Comparison of ENCODE assay signal across 21 cellular contexts in the genomic region with DNA sequence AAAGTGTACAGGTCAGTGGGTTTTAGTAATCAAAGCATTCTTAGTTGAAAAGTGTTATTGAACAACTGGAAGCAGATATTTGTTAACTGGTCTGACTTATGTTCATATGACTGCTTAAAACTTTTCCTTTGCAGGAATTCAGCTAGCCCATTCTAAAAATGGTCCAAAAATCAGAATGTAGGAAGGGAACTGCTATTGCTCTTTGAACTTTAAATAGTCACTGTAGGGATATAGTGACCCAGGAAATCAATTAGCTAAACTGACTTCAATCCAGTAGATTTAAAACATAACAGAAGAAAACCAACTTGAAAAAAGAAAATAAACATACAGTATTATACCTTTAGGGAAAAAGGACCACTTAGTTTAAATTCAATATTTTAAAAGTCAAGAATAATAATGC. TPM values are rescaled to one million over a fixed set of nuclear protein-coding genes. Genes with fewer than 3 reads are reported as not detected.
A peak's percentile ranks its signal among the peaks of the same experiment; 100 is the strongest.
DNase-seq lines count a peak whose midpoint lies in the region; ATAC-seq, FAIRE-seq and TF ChIP-seq lines count a peak whose summit lies in the region.
"Had no signal": no experiment of that assay in that cellular context is flagged by ENCODE, and none has a peak within 500 bp of the region (broad histone marks: within the 10 kb centered on the region; RNA-seq: fewer than 3 reads in every experiment).

No MANE protein-coding gene starts in this region.

- no peak overlapping the region for H3K4me3 ChIP-seq in K562
- H3K4me3 ChIP-seq in HepG2 (replicated peaks in 1 of 3; ENCODE audit: insufficient read depth in 1 of 3, low read depth in 2 of 3, low read length in 3 of 3) = no peak overlapping the region
- H3K4me3 ChIP-seq in colonic mucosa = no peak overlapping the region
- H3K4me3 ChIP-seq: BLaER1, HAP-1 had no signal

- H3K4me3 Mint-ChIP-seq in osteocyte (ENCODE audit: unreplicated experiment) (no peak overlapping the region), immature natural killer cell (no peak overlapping the region)
- H3K4me3 Mint-ChIP-seq: B cell; CD4-positive, CD25-positive, alpha-beta regulatory T cell; CD8-positive, alpha-beta T cell; HFFc6 had no signal

- H3K27ac Mint-ChIP-seq in osteocyte (ENCODE audit: unreplicated experiment) (peak overlapping the region; percentile 27), immature natural killer cell (no peak overlapping the region)
- H3K27ac Mint-ChIP-seq: B cell; CD4-positive, CD25-positive, alpha-beta regulatory T cell; CD8-positive, alpha-beta T cell; HFFc6 had no signal

- H3K27ac ChIP-seq in K562 (ENCODE audit: extremely low read depth, low read depth, low read length) (no peak overlapping the region), HepG2 (ENCODE audit: extremely low read length, insufficient read depth, low read length) (no peak overlapping the region), colonic mucosa (no peak overlapping the region)
- H3K27ac ChIP-seq: BLaER1, C4-2B had no signal

- H2AFZ ChIP-seq in K562 (ENCODE audit: low read depth, low read length) (no peak overlapping the region), HepG2 (ENCODE audit: low read length) (no peak overlapping the region)

- no peak for TF ChIP-seq RAD21 in K562 (CRISPR knock-in tag; conservative IDR thresholded peaks at IDR 0.05 in 1 of 2, IDR thresholded peaks at IDR 0.05 in 1 of 2)
- TF ChIP-seq RAD21 in HepG2 (CRISPR knock-in tag; IDR thresholded peaks at IDR 0.05) = no peak

- no peaks in the 10 kb centered on the region for H3K9me3 Mint-ChIP-seq in osteocyte (ENCODE audit: unreplicated experiment)
- H3K9me3 Mint-ChIP-seq in immature natural killer cell = no peaks in the 10 kb centered on the region
- H3K9me3 Mint-ChIP-seq: CD8-positive, alpha-beta T cell; HFFc6 had no signal

- no TSS peak for BruUV-seq in K562 (replicated peaks; lab: Mats Ljungman, UMichigan)
- no TSS peak for BruUV-seq in HepG2 (replicated peaks; lab: Mats Ljungman, UMichigan)

- H3K27me3 Mint-ChIP-seq in osteocyte (ENCODE audit: unreplicated experiment) (no peaks in the 10 kb centered on the region), immature natural killer cell (ENCODE audit: low read depth in 3 of 3) (peaks cover 5 to 11% (median 7%) of the 10 kb centered on the region in 3 donors)

- TF ChIP-seq EP300 in K562 (IDR thresholded peaks at IDR 0.05; ENCODE audit: low read length) = no peak
- no peak for TF ChIP-seq EP300 in HepG2 (IDR thresholded peaks at IDR 0.05; ENCODE audit: low read depth in 2 of 2, low read length in 2 of 2)
- TF ChIP-seq EP300 in HepG2 (CRISPR knock-in tag; IDR thresholded peaks at IDR 0.05; ENCODE audit: borderline replicate concordance) = no peak

- H3K9ac ChIP-seq in K562 (ENCODE audit: insufficient read depth in 1 of 2, low read depth in 2 of 2, low read length in 2 of 2) (no peak overlapping the region), HepG2 (ENCODE audit: insufficient read depth, low read depth, low read length) (no peak overlapping the region), colonic mucosa (ENCODE audit: low read depth in 2 of 2, low read length in 2 of 2) (no peak overlapping the region)
- H3K9ac ChIP-seq: BLaER1 had no signal

- H3K4me2 ChIP-seq in K562 (ENCODE audit: insufficient read depth, low read length) (no peak overlapping the region), HepG2 (ENCODE audit: low read depth, low read length) (no peak overlapping the region)
- H3K4me2 ChIP-seq: BLaER1 had no signal

- H3K27me3 ChIP-seq in K562 (ENCODE audit: control insufficient read depth in 2 of 2, insufficient read depth in 2 of 2, low read length in 2 of 2) (peaks cover 45 to 51% of the 10 kb centered on the region in 2 experiments), HepG2 (ENCODE audit: control insufficient read depth in 1 of 2, insufficient read depth in 2 of 2, low read length in 2 of 2) (no peaks in the 10 kb centered on the region), colonic mucosa (no peaks in the 10 kb centered on the region)
- H3K27me3 ChIP-seq: BLaER1 had no signal

- H3K36me3 ChIP-seq in K562 (ENCODE audit: control insufficient read depth, insufficient read depth, low read length) = no peaks in the 10 kb centered on the region
- no peaks in the 10 kb centered on the region for H3K36me3 ChIP-seq in HepG2 (replicated peaks in 1 of 2; ENCODE audit: control insufficient read depth in 1 of 2, insufficient read depth in 2 of 2, low read length in 2 of 2)
- no peaks in the 10 kb centered on the region for H3K36me3 ChIP-seq in colonic mucosa
- H3K36me3 ChIP-seq: HAP-1 had no signal

- H3K9me3 ChIP-seq in K562 (replicated peaks; ENCODE audit: control insufficient read depth, insufficient read depth, low read depth, low read length) (no peaks in the 10 kb centered on the region), HepG2 (ENCODE audit: low read length) (no peaks in the 10 kb centered on the region), colonic mucosa (no peaks in the 10 kb centered on the region)
- H3K9me3 ChIP-seq: BLaER1, Caco-2, HAP-1 had no signal

- ATAC-seq in K562 (no peak), HepG2 (peak; percentile 62)
- ATAC-seq: CD8-positive, alpha-beta T cell had no signal

- TF ChIP-seq POLR2A in K562 (conservative IDR thresholded peaks at IDR 0.05) (no peak), HepG2 (IDR thresholded peaks at IDR 0.05; ENCODE audit: insufficient read depth in 1 of 2, low read depth in 2 of 2, low read length in 2 of 2) (no peak)

- H3K79me2 ChIP-seq in K562 (ENCODE audit: control insufficient read depth, insufficient read depth, low read length) = no peaks in the 10 kb centered on the region
- no peaks in the 10 kb centered on the region for H3K79me2 ChIP-seq in HepG2 (ENCODE audit: insufficient read depth, low read length)

- FAIRE-seq in K562 (lab: Jason Lieb, UNC) (no peak), HepG2 (lab: Jason Lieb, UNC) (peak; percentile 43)
- FAIRE-seq: GM12891, GM18507, H54 had no signal

- CTCF ChIA-PET in K562 (lab: Yijun Ruan, JAX; ENCODE audit: low intra/inter-chr PET ratio) = no interaction called here
- CTCF ChIA-PET in HepG2 (lab: Yijun Ruan, JAX; ENCODE audit: low intra/inter-chr PET ratio, low total read pairs) = no interaction called here

- H3K9me1 ChIP-seq in K562 (ENCODE audit: control insufficient read depth, insufficient read depth, low read length) = no peaks in the 10 kb centered on the region

- intact Hi-C loops in K562 (cut with micrococcal nuclease) (no loop called here), HepG2 (cut with micrococcal nuclease; ENCODE audit: unreplicated experiment) (no loop called here), colonic mucosa (cut with DNase I) (no loop called here)

- H3K4me1 Mint-ChIP-seq in osteocyte (ENCODE audit: unreplicated experiment) (peaks cover 44% of the 10 kb centered on the region), immature natural killer cell (no peaks in the 10 kb centered on the region)
- H3K4me1 Mint-ChIP-seq: B cell; CD4-positive, CD25-positive, alpha-beta regulatory T cell had no signal

- POLR2A ChIA-PET in K562 (lab: Yijun Ruan, JAX) = interaction anchor here (0.6 to 0.8 kb wide), 2 partner anchors 14 to 45 kb away, joined by 3 read pairs; no protein-coding TSS in a partner anchor
- POLR2A ChIA-PET in HepG2 (lab: Yijun Ruan, JAX) = no interaction called here

- no peak for DNase-seq in K562 (ENCODE audit: extremely low read depth in 1 of 4, low spot score in 3 of 4)
- DNase-seq in HepG2 (ENCODE audit: low spot score) = no peak
- no peak for DNase-seq in osteocyte (ENCODE audit: extremely low spot score, unreplicated experiment)
- DNase-seq in hepatic stellate cell (ENCODE audit: low spot score) = no peak
- DNase-seq in colonic mucosa = no peak
- DNase-seq in immature natural killer cell = no peak
- DNase-seq: Caco-2; CD4-positive, CD25-positive, alpha-beta regulatory T cell; CD8-positive, alpha-beta T cell; DMS153; DND-41; GDM1; GOT3; HFFc6 had no signal

- TF ChIP-seq CTCF in K562 (IDR thresholded peaks at IDR 0.05 in 2 of 3, conservative IDR thresholded peaks at IDR 0.05 in 1 of 3; ENCODE audit: insufficient read depth in 2 of 3, low read depth in 1 of 3, low read length in 3 of 3) = no peak
- no peak for TF ChIP-seq CTCF in HepG2 (CRISPR knock-in tag; IDR thresholded peaks at IDR 0.05)
- no peak for TF ChIP-seq CTCF in osteocyte (IDR thresholded peaks at IDR 0.05)
- TF ChIP-seq CTCF in colonic mucosa (IDR thresholded peaks at IDR 0.05) = no peak

- H3K4me1 ChIP-seq in K562 (replicated peaks in 1 of 2; ENCODE audit: control insufficient read depth in 2 of 2, insufficient read depth in 2 of 2, low read length in 2 of 2) = no peaks in the 10 kb centered on the region
- H3K4me1 ChIP-seq in HepG2 (ENCODE audit: insufficient read depth, low read length) = peaks cover 28% of the 10 kb centered on the region
- no peaks in the 10 kb centered on the region for H3K4me1 ChIP-seq in colonic mucosa
- H3K4me1 ChIP-seq: Caco-2, HAP-1 had no signal

- H4K20me1 ChIP-seq in K562 (replicated peaks; ENCODE audit: control insufficient read depth, insufficient read depth, low read length) = no peaks in the 10 kb centered on the region
- H4K20me1 ChIP-seq in HepG2 (ENCODE audit: insufficient read depth, low read length) = no peaks in the 10 kb centered on the region

- in situ Hi-C loops in K562 (cut with MboI) = no loop called here
- in situ Hi-C loops in HepG2 (cut with HindIII; ENCODE audit: extremely low pct_ligation_motif_present, low pct_unique_long_range_greater_than_20kb) = no loop called here

- H3K36me3 Mint-ChIP-seq in osteocyte (ENCODE audit: unreplicated experiment) (no peaks in the 10 kb centered on the region), immature natural killer cell (no peaks in the 10 kb centered on the region)
- H3K36me3 Mint-ChIP-seq: CD4-positive, CD25-positive, alpha-beta regulatory T cell; CD8-positive, alpha-beta T cell had no signal

RNA-seq across cellular contexts. Expression of gene AKAP12, which starts 25.5 kb away (rescaled TPM):
- 0.44 and 0.67 TPM in 2 replicates for total RNA-seq in K562 (2011; cell fraction: chromatin; rRNA removed; ENCODE audit: low replicate concordance)
- total RNA-seq in K562 (2011; cell fraction: nucleolus; rRNA removed) = 0.26 and 0.50 TPM in 2 replicates
- total RNA-seq in K562 (2011; cell fraction: nucleoplasm; rRNA removed) = 0.37 and 0.99 TPM in 2 replicates
- 0.69 and 0.82 TPM in 2 replicates for total RNA-seq in K562 (2014; rRNA removed)
- 0.55 and 0.93 TPM in 2 replicates for total RNA-seq in K562 (2014; rRNA removed; fragmentation: Illumina TruSeq; extraction: Trizol)
- total RNA-seq in K562 (2015; rRNA removed; fragmentation: Illumina TruSeq; extraction: Trizol) = 0.57 and 0.62 TPM in 2 replicates
- total RNA-seq in K562 (2021) = 0.72 and 1.0 TPM in 2 replicates
- polyA plus RNA-seq in K562 (2011; rRNA removed) = 0.32 and 2.0 TPM in 2 replicates
- 0.16 and 0.61 TPM in 2 replicates for polyA plus RNA-seq in K562 (2011; cell fraction: cytosol; rRNA removed)
- polyA plus RNA-seq in K562 (2011; cell fraction: nucleus; rRNA removed) = 0.45 and 1.2 TPM in 2 replicates
- polyA plus RNA-seq in K562 (2012) = 0.15 and 1.3 TPM in 2 replicates
- polyA plus RNA-seq in K562 (2014; fragmentation: Illumina TruSeq; extraction: Trizol) = 0.64 and 0.67 TPM in 2 replicates
- polyA plus RNA-seq in K562 (2014; fragmentation: Nextera tagmentation; extraction: Ambion mirVana) = under 1 TPM; 0.08 to 0.13 TPM
- 0.18 and 0.49 TPM in 2 replicates for polyA plus RNA-seq in K562 (2014; rRNA removed)
- 1.0 and 3.6 TPM in 2 replicates for polyA minus RNA-seq in K562 (2011; rRNA and poly(A)+ RNA removed)
- polyA minus RNA-seq in K562 (2011; cell fraction: cytosol; rRNA and poly(A)+ RNA removed) = 0.82 and 1.6 TPM in 2 replicates
- 0.33 and 0.54 TPM in 2 replicates for polyA minus RNA-seq in K562 (2011; cell fraction: nucleus; rRNA and poly(A)+ RNA removed)
- total RNA-seq in HepG2 (2016; rRNA removed; fragmentation: Illumina TruSeq; extraction: Trizol) = 10.6 and 14.9 TPM in 2 replicates
- total RNA-seq in HepG2 (2016; cell fraction: cytosol; rRNA removed; fragmentation: Illumina TruSeq; extraction: Trizol; ENCODE audit: low read depth) = 0.61 and 0.71 TPM in 2 replicates
- 10.5 and 13.6 TPM in 2 replicates for total RNA-seq in HepG2 (2016; cell fraction: insoluble cytoplasmic fraction; rRNA removed; fragmentation: Illumina TruSeq; extraction: Trizol)
- 2.3 and 2.4 TPM in 2 replicates for total RNA-seq in HepG2 (2016; cell fraction: membrane; rRNA removed; fragmentation: Illumina TruSeq; extraction: Trizol)
- total RNA-seq in HepG2 (2016; cell fraction: nucleus; rRNA removed; fragmentation: Illumina TruSeq; extraction: Trizol) = 8.7 and 9.9 TPM in 2 replicates
- 19.0 and 22.6 TPM in 2 replicates for polyA plus RNA-seq in HepG2 (2011; rRNA removed)
- 12.8 and 22.5 TPM in 2 replicates for polyA plus RNA-seq in HepG2 (2011; cell fraction: cytosol; rRNA removed)
- 19.6 and 24.6 TPM in 2 replicates for polyA plus RNA-seq in HepG2 (2011; cell fraction: nucleus; rRNA removed)
- polyA plus RNA-seq in HepG2 (2012) = 22.6 and 27.8 TPM in 2 replicates
- 0.62 and 0.64 TPM in 2 replicates for polyA plus RNA-seq in HepG2 (2016; cell fraction: cytosol; fragmentation: Illumina TruSeq; extraction: Trizol; ENCODE audit: low read depth)
- 9.6 and 10.2 TPM in 2 replicates for polyA plus RNA-seq in HepG2 (2016; cell fraction: insoluble cytoplasmic fraction; fragmentation: Illumina TruSeq; extraction: Trizol; ENCODE audit: low read depth)
- 0.62 and 0.70 TPM in 2 replicates for polyA plus RNA-seq in HepG2 (2016; cell fraction: membrane; fragmentation: Illumina TruSeq; extraction: Trizol; ENCODE audit: low read depth)
- 11.6 and 13.0 TPM in 2 replicates for polyA plus RNA-seq in HepG2 (2016; cell fraction: nucleus; fragmentation: Illumina TruSeq; extraction: Trizol; ENCODE audit: insufficient read depth, low read depth)
- polyA minus RNA-seq in HepG2 (2011; rRNA and poly(A)+ RNA removed; ENCODE audit: low replicate concordance) = 2.0 and 6.0 TPM in 2 replicates
- 31.8 and 49.5 TPM in 2 replicates for polyA minus RNA-seq in HepG2 (2011; cell fraction: cytosol; rRNA and poly(A)+ RNA removed)
- polyA minus RNA-seq in HepG2 (2011; cell fraction: nucleus; rRNA and poly(A)+ RNA removed) = 15.5 and 26.4 TPM in 2 replicates
- 154 and 165 TPM in 2 replicates for total RNA-seq in osteocyte
- total RNA-seq in colonic mucosa = 10 to 100 TPM in 1 of 2 donors, 1 to 10 TPM in 1; 3.9 to 38.8 TPM
- polyA plus RNA-seq in immature natural killer cell = under 1 TPM in 2 of 3 donors, not detected in 1; 0.19 to 0.21 TPM
- polyA plus RNA-seq: CD4-positive, CD25-positive, alpha-beta regulatory T cell had no signal

Comparison
In these comparisons a context has a peak if more than half of its experiments do, and no peak if none do; other contexts are left out.
1. Of the 241 proteins assayed by ChIP-seq in both HepG2 and K562: peak only in HepG2: none; only in K562: CBX2; in both: none; in neither: 240.